In genomic region chr11:59941091-59941490, GRCh38 we compare ENCODE assay signal across 8 cellular contexts. TPM values are rescaled to one million over a fixed set of nuclear protein-coding genes. Genes with fewer than 3 reads are reported as not detected.
"Had no signal": no experiment of that assay in that cellular context is flagged by ENCODE, and none has a peak within 500 bp of the region (broad histone marks: within the 10 kb centered on the region; RNA-seq: fewer than 3 reads in every experiment).

No MANE protein-coding gene starts in this region.

- H3K4me3 ChIP-seq: GM12878 had no signal

- FAIRE-seq: G401.6, GM12878, GM12892, GM18507, GM19239 had no signal

- DNase-seq: GDM1, GF-D8 had no signal

- ATAC-seq: GM12878 had no signal

RNA-seq across cellular contexts. Expression of gene OOSP1, which starts 2.9 kb away (rescaled TPM):
- total RNA-seq: G401, GM12878 had no signal
- polyA plus RNA-seq: GM12878 had no signal

RNA-seq across cellular contexts. Expression of gene OOSP4A, which starts 22.7 kb away (rescaled TPM):
- total RNA-seq: G401, GM12878 had no signal
- polyA plus RNA-seq: GM12878 had no signal
